29 cellular contexts compared by ENCODE assay signal in genomic region chr13:45778897-45779296, GRCh38.
"Had no signal": no experiment of that assay in that cellular context is flagged by ENCODE, and none has a peak within 500 bp of the region (broad histone marks: within the 10 kb centered on the region; RNA-seq: fewer than 3 reads in every experiment).

No MANE protein-coding gene starts in this region.

- H3K36me3 ChIP-seq: stomach, suprapubic skin, thoracic aorta, thyroid gland, tibial artery, tibial nerve, transverse colon, upper lobe of left lung, upper lobe of right lung, uterus, vagina had no signal

- H3K9me3 ChIP-seq: stomach, suprapubic skin, testis, thoracic aorta, thyroid gland, tibial artery, tibial nerve, transverse colon, upper lobe of left lung, upper lobe of right lung, uterus, vagina had no signal

- H3K27me3 Mint-ChIP-seq: stimulated activated naive CD8-positive, alpha-beta T cell treated with anti-CD3 and anti-CD28 coated beads, Interleukin-15, amount 100 ng/mL, for 72 hours had no signal

- H3K4me1 Mint-ChIP-seq: stimulated activated effector memory CD8-positive, alpha-beta T cell treated with anti-CD3 and anti-CD28 coated beads, Interleukin-12 subunit alpha, Interleukin-12 subunit beta, amount 100 ng/mL, for 72 hours; stimulated activated memory B cell treated with anti-CD40 and anti-IgM and Interleukin-4, amounts not matched to agents 10 μg/mL and 1 μg/mL and 100 μg/mL, for 72 hours; stimulated activated naive B cell treated with anti-CD40 and anti-IgM and Interleukin-4, amounts not matched to agents 10 μg/mL and 1 μg/mL and 100 μg/mL, for 72 hours; stimulated activated naive CD8-positive, alpha-beta T cell treated with anti-CD3 and anti-CD28 coated beads, Interleukin-15, amount 100 ng/mL, for 72 hours had no signal

- H3K36me3 Mint-ChIP-seq: stimulated activated effector memory CD8-positive, alpha-beta T cell treated with anti-CD3 and anti-CD28 coated beads, Interleukin-12 subunit alpha, Interleukin-12 subunit beta, amount 100 ng/mL, for 72 hours; stimulated activated memory B cell treated with anti-CD40 and anti-IgM and Interleukin-4, amounts not matched to agents 10 μg/mL and 1 μg/mL and 100 μg/mL, for 72 hours; stimulated activated naive B cell treated with anti-CD40 and anti-IgM and Interleukin-4, amounts not matched to agents 10 μg/mL and 1 μg/mL and 100 μg/mL, for 72 hours; type B pancreatic cell had no signal

- FAIRE-seq: urothelium cell line had no signal

- H3K4me1 ChIP-seq: tibial nerve, upper lobe of left lung, upper lobe of right lung had no signal

- H3K4me3 ChIP-seq: stomach, suprapubic skin, testis, thoracic aorta, thyroid gland, tibial artery, tibial nerve, transverse colon, upper lobe of left lung, upper lobe of right lung, uterus, vagina had no signal

- H3K9me3 Mint-ChIP-seq: stimulated activated effector memory CD8-positive, alpha-beta T cell treated with anti-CD3 and anti-CD28 coated beads, Interleukin-12 subunit alpha, Interleukin-12 subunit beta, amount 100 ng/mL, for 72 hours; stimulated activated memory B cell treated with anti-CD40 and anti-IgM and Interleukin-4, amounts not matched to agents 10 μg/mL and 1 μg/mL and 100 μg/mL, for 72 hours; stimulated activated naive B cell treated with anti-CD40 and anti-IgM and Interleukin-4, amounts not matched to agents 10 μg/mL and 1 μg/mL and 100 μg/mL, for 72 hours; stimulated activated naive CD8-positive, alpha-beta T cell treated with anti-CD3 and anti-CD28 coated beads, Interleukin-15, amount 100 ng/mL, for 72 hours; stimulated activated naive CD8-positive, alpha-beta T cell treated with anti-CD3 and anti-CD28 coated beads, Interleukin-15, Interleukin-2, amounts not matched to agents 100 ng/mL and 50 ng/mL, for 24 hours had no signal

- DNase-seq: stimulated activated CD4-positive, alpha-beta T cell treated with anti-CD3 and anti-CD28 coated beads, Interleukin-2, amount 100 ng/mL, for 48 hours; stimulated activated CD4-positive, alpha-beta T cell treated with anti-CD3 and anti-CD28 coated beads, Interleukin-4, amount 100 ng/mL, for 1 hour; stimulated activated CD4-positive, alpha-beta T cell treated with anti-CD3 and anti-CD28 coated beads, Interleukin-4, amount 100 ng/mL, for 24 hours; stimulated activated CD4-positive, alpha-beta T cell treated with anti-CD3 and anti-CD28 coated beads, Interleukin-4, amount 100 ng/mL, for 4 hours; stimulated activated CD8-positive, alpha-beta memory T cell treated with anti-CD3 and anti-CD28 coated beads, Interleukin-4, amount 100 ng/mL, for 48 hours; stimulated activated naive B cell treated with anti-CD40 and anti-IgM and Interleukin-4, amounts not matched to agents 10 μg/mL and 1 μg/mL and 100 μg/mL, for 72 hours; stimulated activated naive CD4-positive, alpha-beta T cell; stimulated activated naive CD4-positive, alpha-beta T cell treated with Interleukin-2 at 50 U/mL for 16 hours; stimulated activated naive CD8-positive, alpha-beta T cell treated with anti-CD3 and anti-CD28 coated beads, Interleukin-15, amount 100 ng/mL, for 72 hours; stimulated activated naive CD8-positive, alpha-beta T cell treated with anti-CD3 and anti-CD28 coated beads, Interleukin-15, Interleukin-2, amounts not matched to agents 100 U/mL and 50 U/mL, for 24 hours; stomach; substantia nigra; testis; thyroid gland; tibial artery; transverse colon; trophoblast cell; upper lobe of left lung; upper lobe of right lung; uterus had no signal

- H3K27ac ChIP-seq: stomach, suprapubic skin, testis, thoracic aorta, thyroid gland, tibial artery, tibial nerve, transverse colon, upper lobe of left lung, upper lobe of right lung, uterus, vagina had no signal

- H3K4me3 Mint-ChIP-seq: stimulated activated effector memory CD8-positive, alpha-beta T cell treated with anti-CD3 and anti-CD28 coated beads, Interleukin-12 subunit alpha, Interleukin-12 subunit beta, amount 100 ng/mL, for 72 hours; stimulated activated memory B cell treated with anti-CD40 and anti-IgM and Interleukin-4, amounts not matched to agents 10 μg/mL and 1 μg/mL and 100 μg/mL, for 72 hours; stimulated activated naive B cell treated with anti-CD40 and anti-IgM and Interleukin-4, amounts not matched to agents 10 μg/mL and 1 μg/mL and 100 μg/mL, for 72 hours; stimulated activated naive CD8-positive, alpha-beta T cell treated with anti-CD3 and anti-CD28 coated beads, Interleukin-15, amount 100 ng/mL, for 72 hours; stimulated activated naive CD8-positive, alpha-beta T cell treated with anti-CD3 and anti-CD28 coated beads, Interleukin-15, Interleukin-2, amounts not matched to agents 100 ng/mL and 50 ng/mL, for 24 hours; type B pancreatic cell had no signal

- ATAC-seq: stimulated activated effector memory CD8-positive, alpha-beta T cell treated with anti-CD3 and anti-CD28 coated beads, Interleukin-12 subunit alpha, Interleukin-12 subunit beta, amount 100 ng/mL, for 72 hours; stimulated activated memory B cell treated with anti-CD40 and anti-IgM and Interleukin-4, amounts not matched to agents 10 μg/mL and 1 μg/mL and 100 μg/mL, for 72 hours; stimulated activated naive B cell treated with anti-CD40 and anti-IgM and Interleukin-4, amounts not matched to agents 10 μg/mL and 1 μg/mL and 100 μg/mL, for 72 hours; stimulated activated naive CD8-positive, alpha-beta T cell treated with anti-CD3 and anti-CD28 coated beads, Interleukin-15, amount 100 ng/mL, for 72 hours; stimulated activated naive CD8-positive, alpha-beta T cell treated with anti-CD3 and anti-CD28 coated beads, Interleukin-15, Interleukin-2, amounts not matched to agents 100 U/mL and 50 U/mL, for 24 hours; upper lobe of right lung had no signal

- H3K27me3 ChIP-seq: stomach, suprapubic skin, testis, thyroid gland, tibial artery, tibial nerve, transverse colon, upper lobe of left lung, upper lobe of right lung, uterus, vagina had no signal

- H3K27ac Mint-ChIP-seq: stimulated activated effector memory CD8-positive, alpha-beta T cell treated with anti-CD3 and anti-CD28 coated beads, Interleukin-12 subunit alpha, Interleukin-12 subunit beta, amount 100 ng/mL, for 72 hours; stimulated activated memory B cell treated with anti-CD40 and anti-IgM and Interleukin-4, amounts not matched to agents 10 μg/mL and 1 μg/mL and 100 μg/mL, for 72 hours; stimulated activated naive B cell treated with anti-CD40 and anti-IgM and Interleukin-4, amounts not matched to agents 10 μg/mL and 1 μg/mL and 100 μg/mL, for 72 hours; stimulated activated naive CD8-positive, alpha-beta T cell treated with anti-CD3 and anti-CD28 coated beads, Interleukin-15, amount 100 ng/mL, for 72 hours; stimulated activated naive CD8-positive, alpha-beta T cell treated with anti-CD3 and anti-CD28 coated beads, Interleukin-15, Interleukin-2, amounts not matched to agents 100 ng/mL and 50 ng/mL, for 24 hours; type B pancreatic cell had no signal
